15 cellular contexts compared by ENCODE assay signal in genomic region chr12:122059203-122059960, GRCh38. TPM values are rescaled to one million over a fixed set of nuclear protein-coding genes. Genes with fewer than 3 reads are reported as not detected.
A peak's percentile ranks its signal among the peaks of the same experiment; 100 is the strongest.
DNase-seq lines count a peak whose midpoint lies in the region; ATAC-seq and TF ChIP-seq lines count a peak whose summit lies in the region.
"Had no signal": no experiment of that assay in that cellular context is flagged by ENCODE, and none has a peak within 500 bp of the region (broad histone marks: within the 10 kb centered on the region; RNA-seq: fewer than 3 reads in every experiment).

No MANE protein-coding gene starts in this region.

- peaks cover 10% of the 10 kb centered on the region for H3K27me3 Mint-ChIP-seq in neural progenitor cell (ENCODE audit: insufficient read depth, low read depth)

- no peaks in the 10 kb centered on the region for H3K27me3 ChIP-seq in H7 (ENCODE audit: control insufficient read depth, insufficient read depth, low read length)
- H3K27me3 ChIP-seq in neuronal stem cell (ENCODE audit: control insufficient read depth in 3 of 3, insufficient read depth in 3 of 3, low read depth in 1 of 3, low read length in 3 of 3), result no peaks in the 10 kb centered on the region
- H3K27me3 ChIP-seq in stomach, result no peaks in the 10 kb centered on the region
- H3K27me3 ChIP-seq in neural progenitor cell, result no peaks in the 10 kb centered on the region

- intact Hi-C loops in stomach (cut with DNase I; ENCODE audit: low total_unique reads), result no loop called here

- no peak overlapping the region for H3K14ac ChIP-seq in neuronal stem cell (ENCODE audit: low read length)

- no peak for TF ChIP-seq EP300 in stomach (IDR thresholded peaks at IDR 0.05)

- H3K79me2 ChIP-seq in neural progenitor cell (ENCODE audit: low read depth), result no peaks in the 10 kb centered on the region

- peaks cover 7 to 10% of the 10 kb centered on the region in 2 donors for H3K4me1 ChIP-seq in neuronal stem cell (ENCODE audit: control insufficient read depth in 2 of 2, insufficient read depth in 1 of 2, low read depth in 1 of 2, low read length in 2 of 2)
- peaks cover 29 to 84% (median 41%) of the 10 kb centered on the region in 4 donors for H3K4me1 ChIP-seq in stomach
- H3K4me1 ChIP-seq in neural progenitor cell, result peaks cover 2% of the 10 kb centered on the region

- peak overlapping the region; percentile 44 for H3K23ac ChIP-seq in neuronal stem cell (ENCODE audit: low read depth, low read length, poor library complexity)

- H2AK5ac ChIP-seq in neuronal stem cell (ENCODE audit: low read depth, low read length), result no peak overlapping the region

- H3K4me2 ChIP-seq in neuronal stem cell (ENCODE audit: insufficient read depth, low read length, poor library complexity, severe bottlenecking) (no peak overlapping the region), neural progenitor cell (no peak overlapping the region)

- DNase-seq in H7 (peak; percentile 27), SK-N-MC (ENCODE audit: low read depth, low spot score) (no peak), neuronal stem cell (ENCODE audit: low spot score) (no peak), stomach (no peak), SK-N-DZ (ENCODE audit: low spot score) (no peak), NCI-H2227 (lab: John Stamatoyannopoulos, UW; ENCODE audit: unreplicated experiment) (no peak), neural progenitor cell (ENCODE audit: low spot score) (no peak)
- DNase-seq: DMS153, NCI-H1048, NCI-H2081 treated with DMSO at 0.1 percent for 48 hours, NCI-H524 treated with DMSO at 0.1 percent for 48 hours had no signal

- H3K27ac ChIP-seq in SK-N-MC, result peak overlapping the region; percentile 60; the same call in 1 of the 2 replicates
- no peak overlapping the region for H3K27ac ChIP-seq in neuronal stem cell (replicated peaks; ENCODE audit: low read length)
- H3K27ac ChIP-seq in stomach, result peak overlapping the region in 3 of 5 donors; percentile 43 to 89 (median 65)
- no peak overlapping the region for H3K27ac ChIP-seq in neural progenitor cell

- H3K9ac ChIP-seq in SK-N-MC (ENCODE audit: insufficient read length), result no peak overlapping the region
- H3K9ac ChIP-seq in neuronal stem cell (ENCODE audit: low read depth, low read length, poor library complexity), result peak overlapping the region; percentile 30
- no peak overlapping the region for H3K9ac ChIP-seq in neural progenitor cell

- no peak overlapping the region for H4K8ac ChIP-seq in neuronal stem cell (ENCODE audit: low read depth, low read length)

- peaks cover 11% of the 10 kb centered on the region for H3K36me3 ChIP-seq in H7 (replicated peaks; ENCODE audit: control insufficient read depth, insufficient read depth, low read length)
- peaks cover 59% of the 10 kb centered on the region for H3K36me3 ChIP-seq in SK-N-MC (ENCODE audit: insufficient read depth, low read length)
- H3K36me3 ChIP-seq in neuronal stem cell (replicated peaks in 1 of 2; ENCODE audit: control insufficient read depth in 2 of 2, insufficient read depth in 2 of 2, low read length in 2 of 2), result peaks cover 49 to 75% of the 10 kb centered on the region in 2 donors
- H3K36me3 ChIP-seq in stomach, result peaks cover 0 to 49% (median 37%) of the 10 kb centered on the region in 4 donors
- no peaks in the 10 kb centered on the region for H3K36me3 ChIP-seq in neural progenitor cell

- H3F3A ChIP-seq in neural progenitor cell (ENCODE audit: low read depth), result peaks cover 16% of the 10 kb centered on the region

- H4K91ac ChIP-seq in neuronal stem cell (ENCODE audit: low read depth, low read length, poor library complexity), result no peak overlapping the region

- H3K4ac ChIP-seq in neuronal stem cell (ENCODE audit: low read length), result no peak overlapping the region

- peaks cover 28% of the 10 kb centered on the region for H3K36me3 Mint-ChIP-seq in neural progenitor cell

- H3K4me3 ChIP-seq in H7 (ENCODE audit: insufficient read depth, low read depth, low read length) (no peak overlapping the region), SK-N-MC (no peak overlapping the region), neuronal stem cell (ENCODE audit: low read length in 2 of 2) (no peak overlapping the region), stomach (no peak overlapping the region), neural progenitor cell (no peak overlapping the region)
- H3K4me3 ChIP-seq: HAP-1, K562 had no signal

- H3K79me1 ChIP-seq in neuronal stem cell (ENCODE audit: low read depth, low read length), result peaks cover 4% of the 10 kb centered on the region

- H2BK12ac ChIP-seq in neuronal stem cell (ENCODE audit: low read length), result no peak overlapping the region

- no peaks in the 10 kb centered on the region for H3K9me3 Mint-ChIP-seq in neural progenitor cell
- H3K9me3 Mint-ChIP-seq: CD14-positive monocyte had no signal

- H2BK5ac ChIP-seq in neuronal stem cell (ENCODE audit: low read length), result no peak overlapping the region

- peaks cover 26% of the 10 kb centered on the region for H4K20me1 ChIP-seq in neural progenitor cell (ENCODE audit: low read depth)

- no peak overlapping the region for H3K4me3 Mint-ChIP-seq in neural progenitor cell
- H3K4me3 Mint-ChIP-seq: CD14-positive monocyte had no signal

- H2BK120ac ChIP-seq in neuronal stem cell (ENCODE audit: low read depth, low read length), result no peak overlapping the region

- H3K27ac Mint-ChIP-seq in neural progenitor cell, result no peak overlapping the region

- no CpG with 5 or more reads among the region's 28 CpGs for WGBS in neuronal stem cell (ENCODE audit: extremely low coverage in 2 of 2, insufficient read length in 2 of 2, insufficient replicate concordance in 1 of 2), 2 donors
- 83 to 94% (median 92%) methylated on average over 28 of the region's 28 CpGs for WGBS in stomach, 5 donors

- no peak overlapping the region for H3K18ac ChIP-seq in neuronal stem cell (ENCODE audit: low read length)

- TF ChIP-seq CTCF in stomach (IDR thresholded peaks at IDR 0.05) (no peak), neural progenitor cell (IDR thresholded peaks at IDR 0.05) (no peak)

- no peak for TF ChIP-seq POLR2A in stomach (IDR thresholded peaks at IDR 0.05)

- peaks cover 21% of the 10 kb centered on the region for H3K4me1 Mint-ChIP-seq in neural progenitor cell

- H3K9me3 ChIP-seq in SK-N-MC (ENCODE audit: low read depth, low read length), result no peaks in the 10 kb centered on the region
- no peaks in the 10 kb centered on the region for H3K9me3 ChIP-seq in neuronal stem cell (replicated peaks in 1 of 2; ENCODE audit: control insufficient read depth in 2 of 2, insufficient read depth in 1 of 2, low read depth in 1 of 2, low read length in 2 of 2)
- H3K9me3 ChIP-seq in stomach, result no peaks in the 10 kb centered on the region
- H3K9me3 ChIP-seq in neural progenitor cell (ENCODE audit: low read depth), result no peaks in the 10 kb centered on the region
- H3K9me3 ChIP-seq: HAP-1 had no signal

- no peak overlapping the region for H2AFZ ChIP-seq in neuronal stem cell (ENCODE audit: low read length)
- no peak overlapping the region for H2AFZ ChIP-seq in neural progenitor cell (replicated peaks)

- ATAC-seq in HG03457 (IDR thresholded peaks at IDR 0.05; ENCODE audit: unreplicated experiment), result no peak
- ATAC-seq: K562 had no signal

- no peak overlapping the region for H2BK15ac ChIP-seq in neuronal stem cell (ENCODE audit: low read length)

RNA-seq across cellular contexts. Expression of gene MLXIP, which starts 19.2 kb away (rescaled TPM):
- total RNA-seq in H7 (2014; rRNA removed; shearing (Covaris generic)), result 29.7 and 49.8 TPM in 2 replicates
- 18.3 TPM for polyA plus RNA-seq in neuronal stem cell (2013, experiment 1 of 2)
- polyA plus RNA-seq in neuronal stem cell (2013, experiment 2 of 2), result 18.1 TPM
- total RNA-seq in stomach (100 to 1,000 TPM in 1 of 5 donors, 10 to 100 TPM in 4; 34.5 to 140 (median 37.1) TPM), neural progenitor cell (ENCODE audit: low replicate concordance) (1.9 and 4.3 TPM in 2 replicates)
- 10 to 100 TPM; 12.3 to 28.0 (median 16.6) TPM for polyA plus RNA-seq in stomach
- polyA plus RNA-seq in SK-N-DZ (2014; cell fraction: cytosol; rRNA removed), result 15.9 and 17.4 TPM in 2 replicates
- 19.5 and 42.0 TPM in 2 replicates for polyA plus RNA-seq in SK-N-DZ (2014; cell fraction: nucleus; rRNA removed)

RNA-seq across cellular contexts. Expression of gene BCL7A, which starts 37.7 kb away (rescaled TPM):
- 10.6 and 11.2 TPM in 2 replicates for total RNA-seq in H7 (2014; rRNA removed; shearing (Covaris generic))
- 31.6 TPM for polyA plus RNA-seq in neuronal stem cell (2013, experiment 1 of 2)
- polyA plus RNA-seq in neuronal stem cell (2013, experiment 2 of 2), result 32.9 TPM
- total RNA-seq in stomach (10 to 100 TPM in 1 of 5 donors, 1 to 10 TPM in 4; 2.0 to 11.6 (median 2.9) TPM), neural progenitor cell (ENCODE audit: low replicate concordance) (22.1 and 41.3 TPM in 2 replicates)
- 1 to 10 TPM; 1.5 to 3.4 (median 2.6) TPM for polyA plus RNA-seq in stomach
- 57.4 and 60.7 TPM in 2 replicates for polyA plus RNA-seq in SK-N-DZ (2014; cell fraction: cytosol; rRNA removed)
- polyA plus RNA-seq in SK-N-DZ (2014; cell fraction: nucleus; rRNA removed), result 21.8 and 23.0 TPM in 2 replicates

Comparison
In these comparisons a context has a peak if more than half of its experiments do, and no peak if none do; other contexts are left out.
1. H3K27ac ChIP-seq: peak in SK-N-MC (single experiment) and stomach (3 of 5); none in neuronal stem cell (single experiment) and neural progenitor cell (single experiment).